Comparison of ENCODE assay signal across 22 cellular contexts in the genomic region with DNA sequence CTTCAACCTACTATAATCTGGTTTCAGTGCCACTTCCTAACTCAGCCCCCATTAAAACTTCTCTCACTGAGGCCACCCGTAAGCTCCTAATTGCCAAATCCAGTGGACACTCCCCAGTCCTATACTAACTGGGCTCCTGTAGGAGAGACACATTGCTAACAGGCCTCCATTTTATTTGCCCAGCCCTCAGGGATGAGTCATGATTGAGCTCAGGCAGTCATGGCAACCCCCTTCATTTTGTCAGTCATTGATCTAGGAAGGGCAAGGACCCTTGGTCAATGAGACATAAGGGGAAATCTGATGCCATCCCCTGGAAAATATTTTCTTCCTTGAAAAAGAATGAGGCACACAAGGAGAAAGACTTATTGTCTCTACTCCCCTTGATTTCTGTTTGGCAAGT.
A peak's percentile ranks its signal among the peaks of the same experiment; 100 is the strongest.
DNase-seq lines count a peak whose midpoint lies in the region; ATAC-seq and TF ChIP-seq lines count a peak whose summit lies in the region.
"Had no signal": no experiment of that assay in that cellular context is flagged by ENCODE, and none has a peak within 500 bp of the region (broad histone marks: within the 10 kb centered on the region; RNA-seq: fewer than 3 reads in every experiment).

No MANE protein-coding gene starts in this region.

- in situ Hi-C loops in ACHN (cut with HindIII; ENCODE audit: low pct_ligation_motif_present, low pct_unique_long_range_greater_than_20kb, low sequenced_read_pairs): no loop called here
- in situ Hi-C loops in GM23248 (cut with MboI): no loop called here

- H4K20me1 ChIP-seq in GM23248 (ENCODE audit: insufficient read depth): no peaks in the 10 kb centered on the region
- H4K20me1 ChIP-seq: BLaER1 had no signal

- no peak overlapping the region for H3K4me3 Mint-ChIP-seq in naive thymus-derived CD8-positive, alpha-beta T cell
- H3K4me3 Mint-ChIP-seq: neural progenitor cell; stimulated activated memory B cell treated with anti-CD40 and anti-IgM and Interleukin-4, amounts not matched to agents 10 μg/mL and 1 μg/mL and 100 μg/mL, for 72 hours had no signal

- H3K4me1 ChIP-seq in GM23248 (ENCODE audit: insufficient read depth): peaks cover 28% of the 10 kb centered on the region
- peaks cover 6% of the 10 kb centered on the region for H3K4me1 ChIP-seq in foreskin keratinocyte
- H3K4me1 ChIP-seq: BLaER1 had no signal

- no peaks in the 10 kb centered on the region for H3K36me3 Mint-ChIP-seq in naive thymus-derived CD8-positive, alpha-beta T cell
- H3K36me3 Mint-ChIP-seq: neural progenitor cell; stimulated activated memory B cell treated with anti-CD40 and anti-IgM and Interleukin-4, amounts not matched to agents 10 μg/mL and 1 μg/mL and 100 μg/mL, for 72 hours had no signal

- DNase-seq in ACHN: peak; percentile 4
- DNase-seq in GM23248: peak; percentile 25
- peak; percentile 12 for DNase-seq in RWPE1 (ENCODE audit: low spot score)
- no peak for DNase-seq in foreskin keratinocyte
- no peak for DNase-seq in H7
- DNase-seq in naive thymus-derived CD8-positive, alpha-beta T cell: no peak
- no peak for DNase-seq in NK-92 treated with Interleukin-12 subunit alpha and Interleukin-12 subunit beta, amount 100 ng/mL, for 24 hours (lab: John Stamatoyannopoulos, UW)
- DNase-seq: activated CD4-positive, alpha-beta T cell treated with anti-CD3 and anti-CD28 coated beads for 4 hours; DMS153; heart left ventricle; MG63; NCI-H1694 treated with DMSO at 0.1 percent for 48 hours; NCI-H524 treated with DMSO at 0.1 percent for 48 hours; stimulated activated CD4-positive, alpha-beta T cell treated with anti-CD3 and anti-CD28 coated beads, Interleukin-12 subunit alpha, Interleukin-12 subunit beta, amount 100 ng/mL, for 4 hours; transverse colon had no signal

- H3K36me3 ChIP-seq in GM23248 (ENCODE audit: low read depth) (no peaks in the 10 kb centered on the region), H7 (replicated peaks; ENCODE audit: control insufficient read depth, insufficient read depth, low read length) (no peaks in the 10 kb centered on the region)
- H3K36me3 ChIP-seq: BLaER1, cardiac muscle cell, heart left ventricle, MG63, neural progenitor cell, transverse colon had no signal

- no peaks in the 10 kb centered on the region for H3K9me3 ChIP-seq in GM23248 (ENCODE audit: low read depth)
- H3K9me3 ChIP-seq: BLaER1, heart left ventricle, MG63, transverse colon had no signal

- H3K4me3 ChIP-seq in GM23248: no peak overlapping the region
- H3K4me3 ChIP-seq in H7 (ENCODE audit: insufficient read depth, low read depth, low read length): no peak overlapping the region
- H3K4me3 ChIP-seq: BLaER1, cardiac muscle cell, heart left ventricle, MG63, neural progenitor cell, SK-N-MC, transverse colon had no signal

- CTCF ChIA-PET in RWPE1 (lab: Yijun Ruan, JAX): no interaction called here

- H3K9me3 Mint-ChIP-seq in naive thymus-derived CD8-positive, alpha-beta T cell: no peaks in the 10 kb centered on the region
- H3K9me3 Mint-ChIP-seq: neural progenitor cell; stimulated activated memory B cell treated with anti-CD40 and anti-IgM and Interleukin-4, amounts not matched to agents 10 μg/mL and 1 μg/mL and 100 μg/mL, for 72 hours had no signal

- peaks cover 16% of the 10 kb centered on the region for H3F3A ChIP-seq in GM23248 (ENCODE audit: insufficient read depth)

- H3K27me3 ChIP-seq in GM23248 (replicated peaks; ENCODE audit: insufficient read depth) (no peaks in the 10 kb centered on the region), foreskin keratinocyte (no peaks in the 10 kb centered on the region), H7 (ENCODE audit: control insufficient read depth, insufficient read depth, low read length) (no peaks in the 10 kb centered on the region)
- H3K27me3 ChIP-seq: BLaER1, cardiac muscle cell, heart left ventricle, MG63, neural progenitor cell, transverse colon had no signal

- no peak overlapping the region for H3K4me2 ChIP-seq in GM23248 (ENCODE audit: unreplicated experiment)
- H3K4me2 ChIP-seq: BLaER1, neural progenitor cell had no signal

- peaks cover 19% of the 10 kb centered on the region for H3K79me2 ChIP-seq in GM23248 (ENCODE audit: insufficient read depth)

- H2AFZ ChIP-seq in GM23248: no peak overlapping the region
- H2AFZ ChIP-seq: neural progenitor cell had no signal

- no peak overlapping the region for H3K9ac ChIP-seq in GM23248
- H3K9ac ChIP-seq: BLaER1, neural progenitor cell had no signal

- WGBS in GM23248 (ENCODE audit: low coverage in 1 of 2, low lambda C conversion rate in 2 of 2, missing lambda C conversion rate in 2 of 2), 2 experiments: 100% methylated on average over 1 of the region's 1 CpG

- peaks cover 4% of the 10 kb centered on the region; the same call in 1 of the 2 replicates for H3K9me2 ChIP-seq in GM23248 (ENCODE audit: insufficient read depth)

- H3K27ac Mint-ChIP-seq in naive thymus-derived CD8-positive, alpha-beta T cell: no peak overlapping the region
- H3K27ac Mint-ChIP-seq: activated naive CD4-positive, alpha-beta T cell treated with anti-CD3 and anti-CD28 coated beads, Interleukin-2, amount 50 U/mL, for 72 hours; neural progenitor cell; stimulated activated memory B cell treated with anti-CD40 and anti-IgM and Interleukin-4, amounts not matched to agents 10 μg/mL and 1 μg/mL and 100 μg/mL, for 72 hours had no signal

- H3K4me1 Mint-ChIP-seq in naive thymus-derived CD8-positive, alpha-beta T cell: peaks cover 0 to 4% (median 1%) of the 10 kb centered on the region in 4 donors
- H3K4me1 Mint-ChIP-seq: stimulated activated memory B cell treated with anti-CD40 and anti-IgM and Interleukin-4, amounts not matched to agents 10 μg/mL and 1 μg/mL and 100 μg/mL, for 72 hours had no signal

- no peak overlapping the region; the same call in 1 of the 2 replicates for H3K27ac ChIP-seq in GM23248
- H3K27ac ChIP-seq in RWPE1: no peak overlapping the region
- no peak overlapping the region for H3K27ac ChIP-seq in foreskin keratinocyte
- H3K27ac ChIP-seq: BLaER1, cardiac muscle cell, heart left ventricle, neural progenitor cell, SK-N-MC, transverse colon had no signal

- H3K27me3 Mint-ChIP-seq in naive thymus-derived CD8-positive, alpha-beta T cell: no peaks in the 10 kb centered on the region
- H3K27me3 Mint-ChIP-seq: stimulated activated memory B cell treated with anti-CD40 and anti-IgM and Interleukin-4, amounts not matched to agents 10 μg/mL and 1 μg/mL and 100 μg/mL, for 72 hours had no signal

- TF ChIP-seq CTCF in RWPE1 (conservative IDR thresholded peaks at IDR 0.05; ENCODE audit: low read depth) (no peak), foreskin keratinocyte (conservative IDR thresholded peaks at IDR 0.05) (no peak)

- peak; percentile 63 for ATAC-seq in foreskin keratinocyte
- no peak for ATAC-seq in naive thymus-derived CD8-positive, alpha-beta T cell
- no peak for ATAC-seq in GM19324 (IDR thresholded peaks at IDR 0.05; ENCODE audit: low FRiP score, unreplicated experiment)
- ATAC-seq: heart left ventricle; stimulated activated memory B cell treated with anti-CD40 and anti-IgM and Interleukin-4, amounts not matched to agents 10 μg/mL and 1 μg/mL and 100 μg/mL, for 72 hours had no signal

- POLR2A ChIA-PET in RWPE1 (lab: Yijun Ruan, JAX; ENCODE audit: low non-redundant PET): no interaction called here
- POLR2A ChIA-PET in naive thymus-derived CD8-positive, alpha-beta T cell (lab: Charles Lee): no interaction called here

Comparison
In these comparisons a context has a peak if more than half of its experiments do, and no peak if none do; other contexts are left out.
1. DNase-seq: peak in ACHN (single experiment), GM23248 (single experiment) and RWPE1 (single experiment); none in foreskin keratinocyte (0 of 2), H7 (single experiment), naive thymus-derived CD8-positive, alpha-beta T cell (0 of 10) and NK-92 treated with Interleukin-12 subunit alpha and Interleukin-12 subunit beta, amount 100 ng/mL, for 24 hours (single experiment).